In the genomic region with DNA sequence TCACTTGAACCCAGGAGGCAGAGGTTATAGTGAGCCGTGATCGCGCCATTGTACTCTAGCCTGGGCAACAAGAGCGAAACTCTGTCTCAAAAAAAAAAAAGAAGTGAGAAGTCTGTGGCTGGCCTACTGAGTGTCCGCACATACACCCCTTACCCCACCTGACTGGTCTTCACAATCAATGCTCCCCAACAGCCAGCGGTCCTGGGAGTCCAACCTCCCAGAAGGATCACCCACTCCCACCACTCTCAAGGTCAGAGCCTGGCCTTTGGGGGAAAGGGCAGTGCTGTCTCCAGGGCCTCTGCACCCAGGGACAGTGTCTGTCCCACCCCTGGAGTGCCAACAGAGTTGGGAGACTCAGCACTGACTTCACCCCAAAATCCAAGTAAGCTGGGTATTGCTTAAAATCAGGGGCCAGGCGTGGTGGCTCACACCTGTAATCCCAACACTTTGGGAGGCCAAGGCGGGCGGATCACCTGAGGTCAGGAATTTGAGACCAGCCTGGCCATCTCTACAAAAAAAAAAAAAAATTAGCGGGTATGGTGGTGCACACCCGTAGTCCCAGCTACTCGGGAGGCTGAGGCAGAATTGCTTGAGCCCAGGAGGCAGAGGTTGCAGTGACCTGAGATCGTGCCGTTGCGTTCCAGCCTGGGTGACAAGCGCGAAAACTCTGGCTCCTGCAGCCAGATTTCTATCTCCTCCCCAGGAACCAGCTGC, we compare ENCODE assay signal across 12 cellular contexts.
DNase-seq lines count a peak whose midpoint lies in the region; ATAC-seq lines count a peak whose summit lies in the region.
"Had no signal": no experiment of that assay in that cellular context is flagged by ENCODE, and none has a peak within 500 bp of the region (broad histone marks: within the 10 kb centered on the region; RNA-seq: fewer than 3 reads in every experiment).

No MANE protein-coding gene starts in this region.

- no peak for ATAC-seq in stimulated activated effector memory CD8-positive, alpha-beta T cell treated with anti-CD3 and anti-CD28 coated beads, Interleukin-12 subunit alpha, Interleukin-12 subunit beta, amount 100 ng/mL, for 72 hours
- ATAC-seq: naive thymus-derived CD8-positive, alpha-beta T cell had no signal

- H3K9me3 Mint-ChIP-seq in stimulated activated effector memory CD8-positive, alpha-beta T cell treated with anti-CD3 and anti-CD28 coated beads, Interleukin-12 subunit alpha, Interleukin-12 subunit beta, amount 100 ng/mL, for 72 hours: no peaks in the 10 kb centered on the region
- H3K9me3 Mint-ChIP-seq: naive thymus-derived CD8-positive, alpha-beta T cell had no signal

- peak overlapping the region; percentile 32 for H3K27ac Mint-ChIP-seq in stimulated activated effector memory CD8-positive, alpha-beta T cell treated with anti-CD3 and anti-CD28 coated beads, Interleukin-12 subunit alpha, Interleukin-12 subunit beta, amount 100 ng/mL, for 72 hours

- H3K4me3 Mint-ChIP-seq in stimulated activated effector memory CD8-positive, alpha-beta T cell treated with anti-CD3 and anti-CD28 coated beads, Interleukin-12 subunit alpha, Interleukin-12 subunit beta, amount 100 ng/mL, for 72 hours: no peak overlapping the region

- peak; percentile 37 for DNase-seq in activated CD8-positive, alpha-beta memory T cell treated with anti-CD3 and anti-CD28 coated beads, Interleukin-2, amount 50 U/mL, for 48 hours
- no peak for DNase-seq in activated CD8-positive, alpha-beta memory T cell treated with anti-CD3 and anti-CD28 coated beads for 24 hours
- peak; percentile 2 for DNase-seq in epidermal melanocyte (ENCODE audit: insufficient read length, low spot score)
- no peak for DNase-seq in stimulated activated effector memory CD8-positive, alpha-beta T cell treated with anti-CD3 and anti-CD28 coated beads, Interleukin-12 subunit alpha, Interleukin-12 subunit beta, amount 100 ng/mL, for 72 hours (ENCODE audit: low spot score in 2 of 2)
- DNase-seq in stimulated activated CD8-positive, alpha-beta memory T cell treated with anti-CD3 and anti-CD28 coated beads, Interleukin-4, amount 100 ng/mL, for 48 hours: no peak
- no peak for DNase-seq in RPMI8226
- DNase-seq: activated naive CD4-positive, alpha-beta T cell treated with Interleukin-2 at 50 U/mL for 16 hours; brain microvascular endothelial cell; Kasumi-1; NCI-H146; NCI-H446 had no signal

- H3K4me1 Mint-ChIP-seq in stimulated activated effector memory CD8-positive, alpha-beta T cell treated with anti-CD3 and anti-CD28 coated beads, Interleukin-12 subunit alpha, Interleukin-12 subunit beta, amount 100 ng/mL, for 72 hours: peaks cover 37% of the 10 kb centered on the region

- H3K36me3 Mint-ChIP-seq in stimulated activated effector memory CD8-positive, alpha-beta T cell treated with anti-CD3 and anti-CD28 coated beads, Interleukin-12 subunit alpha, Interleukin-12 subunit beta, amount 100 ng/mL, for 72 hours: peaks cover 65% of the 10 kb centered on the region

Comparison
In these comparisons a context has a peak if more than half of its experiments do, and no peak if none do; other contexts are left out.
1. DNase-seq: peak in activated CD8-positive, alpha-beta memory T cell treated with anti-CD3 and anti-CD28 coated beads, Interleukin-2, amount 50 U/mL, for 48 hours (single experiment) and epidermal melanocyte (single experiment); none in activated CD8-positive, alpha-beta memory T cell treated with anti-CD3 and anti-CD28 coated beads for 24 hours (single experiment), stimulated activated effector memory CD8-positive, alpha-beta T cell treated with anti-CD3 and anti-CD28 coated beads, Interleukin-12 subunit alpha, Interleukin-12 subunit beta, amount 100 ng/mL, for 72 hours (0 of 2), stimulated activated CD8-positive, alpha-beta memory T cell treated with anti-CD3 and anti-CD28 coated beads, Interleukin-4, amount 100 ng/mL, for 48 hours (single experiment) and RPMI8226 (single experiment).